17 cellular contexts compared by ENCODE assay signal in the genomic region with DNA sequence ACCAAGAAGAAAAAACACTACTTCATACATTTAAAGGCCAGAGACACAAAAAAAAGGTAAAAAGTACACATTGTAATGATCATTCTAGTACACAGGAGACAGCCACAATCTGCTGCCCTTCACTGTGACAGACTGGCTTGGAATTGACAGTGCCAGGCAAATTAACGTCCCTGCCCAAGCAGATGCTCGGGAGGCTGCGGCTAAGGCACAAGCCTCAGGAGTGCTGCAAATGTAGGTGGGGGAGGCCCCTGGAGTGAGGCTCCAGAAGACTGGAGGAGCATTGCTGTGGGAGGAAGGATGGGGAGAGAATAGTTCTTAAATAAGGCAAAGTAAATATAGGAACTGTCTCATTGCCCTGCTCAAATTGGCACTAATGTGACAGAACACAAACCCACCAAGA. TPM values are rescaled to one million over a fixed set of nuclear protein-coding genes. Genes with fewer than 3 reads are reported as not detected.
"Had no signal": no experiment of that assay in that cellular context is flagged by ENCODE, and none has a peak within 500 bp of the region (broad histone marks: within the 10 kb centered on the region; RNA-seq: fewer than 3 reads in every experiment).

No MANE protein-coding gene starts in this region.

- H3K27me3 ChIP-seq: adrenal gland, stomach, uterus had no signal

- DNase-seq: activated B cell treated with CpG ODN at 0.5 μM for 24 hours; activated CD4-positive, alpha-beta T cell treated with anti-CD3 and anti-CD28 coated beads, Interleukin-2, amount 10 ng/mL, durations not matched to agents 7 days and 5 days; activated gamma-delta T cell treated with Interleukin-2 at 50 U/mL for 16 hours; adrenal gland; cortex of kidney; endodermal cell; erythroblast; left colon; stimulated activated CD4-positive, alpha-beta T cell treated with anti-CD3 and anti-CD28 coated beads, Interleukin-4, amount 100 ng/mL, for 1 hour; stimulated activated CD8-positive, alpha-beta memory T cell treated with anti-CD3 and anti-CD28 coated beads, Interleukin-4, amount 100 ng/mL, for 48 hours; stomach; T-cell; uterus had no signal

- H3K4me1 Mint-ChIP-seq: endodermal cell had no signal

- H3K4me1 ChIP-seq: adrenal gland, stomach, uterus had no signal

- H3K9me3 ChIP-seq: adrenal gland, stomach, uterus had no signal

- H3K27ac Mint-ChIP-seq: activated B cell treated with CpG ODN at 0.5 μM for 24 hours; activated CD4-positive, alpha-beta T cell treated with anti-CD3 and anti-CD28 coated beads, Interleukin-2, amount 10 ng/mL, durations not matched to agents 7 days and 5 days; endodermal cell; natural killer cell treated with Interleukin-12 subunit alpha and Interleukin-12 subunit beta and Interleukin-15 and Interleukin-18, amount 100 ng/mL, for 72 hours had no signal

- H3K27me3 Mint-ChIP-seq: activated B cell treated with CpG ODN at 0.5 μM for 24 hours; activated CD4-positive, alpha-beta T cell treated with anti-CD3 and anti-CD28 coated beads, Interleukin-2, amount 10 ng/mL, durations not matched to agents 7 days and 5 days; natural killer cell treated with Interleukin-12 subunit alpha and Interleukin-12 subunit beta and Interleukin-15 and Interleukin-18, amount 100 ng/mL, for 72 hours; T-cell had no signal

- ATAC-seq: left colon; natural killer cell treated with Interleukin-12 subunit alpha and Interleukin-12 subunit beta and Interleukin-15 and Interleukin-18, amount 100 ng/mL, for 72 hours; T-cell had no signal

- H3K27ac ChIP-seq: adrenal gland, SK-N-MC, stomach, uterus had no signal

- H3K4me3 Mint-ChIP-seq: activated B cell treated with CpG ODN at 0.5 μM for 24 hours; activated CD4-positive, alpha-beta T cell treated with anti-CD3 and anti-CD28 coated beads, Interleukin-2, amount 10 ng/mL, durations not matched to agents 7 days and 5 days; endodermal cell; natural killer cell treated with Interleukin-12 subunit alpha and Interleukin-12 subunit beta and Interleukin-15 and Interleukin-18, amount 100 ng/mL, for 72 hours; T-cell had no signal

- H3K9me3 Mint-ChIP-seq: activated B cell treated with CpG ODN at 0.5 μM for 24 hours; activated CD4-positive, alpha-beta T cell treated with anti-CD3 and anti-CD28 coated beads, Interleukin-2, amount 10 ng/mL, durations not matched to agents 7 days and 5 days; endodermal cell; natural killer cell treated with Interleukin-12 subunit alpha and Interleukin-12 subunit beta and Interleukin-15 and Interleukin-18, amount 100 ng/mL, for 72 hours; T-cell had no signal

- H3K4me3 ChIP-seq: adrenal gland, SK-N-MC, stomach, uterus had no signal

- H3K36me3 ChIP-seq: uterus had no signal

RNA-seq across cellular contexts. Expression of gene CYP27C1, which starts 55.3 kb away (rescaled TPM):
- total RNA-seq: activated B cell treated with CpG ODN at 0.5 μM for 24 hours; activated CD4-positive, alpha-beta T cell treated with anti-CD3 and anti-CD28 coated beads, Interleukin-2, amount 10 ng/mL, durations not matched to agents 7 days and 5 days; lung microvascular endothelial cell; mononuclear cell; natural killer cell treated with Interleukin-12 subunit alpha and Interleukin-12 subunit beta and Interleukin-15 and Interleukin-18, amount 100 ng/mL, for 72 hours had no signal
